Comparison of ENCODE assay signal across 18 cellular contexts in genomic region chr16:61926766-61927165, GRCh38.
DNase-seq lines count a peak whose midpoint lies in the region; ATAC-seq, FAIRE-seq and TF ChIP-seq lines count a peak whose summit lies in the region.
"Had no signal": no experiment of that assay in that cellular context is flagged by ENCODE, and none has a peak within 500 bp of the region (broad histone marks: within the 10 kb centered on the region; RNA-seq: fewer than 3 reads in every experiment).

No MANE protein-coding gene starts in this region.

- POLR2A ChIA-PET in A549 (lab: Yijun Ruan, JAX) (no interaction called here), SK-N-SH (lab: Yijun Ruan, JAX) (no interaction called here)

- CTCF ChIA-PET in A549 (lab: Yijun Ruan, JAX) = no interaction called here
- CTCF ChIA-PET in SK-N-SH (lab: Yijun Ruan, JAX) = no interaction called here

- DNase-seq in A549 (ENCODE audit: low read depth in 1 of 2, low spot score in 1 of 2) = no peak
- no peak for DNase-seq in H54 (ENCODE audit: insufficient read length, low spot score)
- peak; percentile 43 for DNase-seq in NCI-H2081 treated with DMSO at 0.1 percent for 48 hours (lab: John Stamatoyannopoulos, UW)
- DNase-seq in astrocyte of the spinal cord (ENCODE audit: low read depth, low spot score) = peak; percentile 8
- no peak for DNase-seq in activated naive CD4-positive, alpha-beta T cell treated with Interleukin-2 at 50 U/mL for 16 hours
- DNase-seq in GM13976 (ENCODE audit: low spot score) = no peak
- no peak for DNase-seq in SK-N-SH
- DNase-seq: amniotic stem cell; CD8-positive, alpha-beta T cell; heart right ventricle; lower lobe of right lung; NCI-H1694; RPMI8226; stimulated activated naive CD4-positive, alpha-beta T cell treated with Interleukin-2 at 50 U/mL for 16 hours had no signal

- TF ChIP-seq CTCF in A549 (IDR thresholded peaks at IDR 0.05) (no peak), astrocyte of the spinal cord (IDR thresholded peaks at IDR 0.05; ENCODE audit: low read depth, low read length) (no peak), GM13976 (IDR thresholded peaks at IDR 0.05; ENCODE audit: borderline replicate concordance, control extremely low read depth, extremely low read depth, insufficient read depth, missing control alignments) (no peak), SK-N-SH (IDR thresholded peaks at IDR 0.05) (no peak)

- WGBS in A549 (ENCODE audit: missing lambda C conversion rate) = 47% methylated on average over 3 of the region's 3 CpGs
- 45% methylated on average over 3 of the region's 3 CpGs for WGBS in SK-N-SH (ENCODE audit: low lambda C conversion rate)

- no peak overlapping the region for H2AFZ ChIP-seq in SK-N-SH (ENCODE audit: low read depth)

- in situ Hi-C loops in astrocyte of the spinal cord (cut with HindIII; ENCODE audit: low sequenced_read_pairs) = no loop called here
- in situ Hi-C loops in GM13976 (cut with MboI; ENCODE audit: low sequenced_read_pairs, unreplicated experiment) = no loop called here

- H3K4me3 ChIP-seq in A549 (no peak overlapping the region), astrocyte of the spinal cord (ENCODE audit: low read depth, low read length) (no peak overlapping the region), SK-N-SH (ENCODE audit: low read depth in 2 of 2, low read length in 1 of 2) (no peak overlapping the region)
- H3K4me3 ChIP-seq: heart right ventricle, lower lobe of right lung had no signal

- TF ChIP-seq RAD21 in A549 (conservative IDR thresholded peaks at IDR 0.05 in 1 of 2, IDR thresholded peaks at IDR 0.05 in 1 of 2) (no peak), SK-N-SH (IDR thresholded peaks at IDR 0.05; ENCODE audit: low read length) (no peak)

- TF ChIP-seq POLR2A in A549 (IDR thresholded peaks at IDR 0.05; ENCODE audit: low read length) = no peak
- TF ChIP-seq POLR2A in H54 (IDR thresholded peaks at IDR 0.05; ENCODE audit: low read depth, low read length) = no peak

- no peak for TF ChIP-seq EP300 in A549 (IDR thresholded peaks at IDR 0.05)
- TF ChIP-seq EP300 in SK-N-SH (IDR thresholded peaks at IDR 0.05; ENCODE audit: borderline replicate concordance in 1 of 2, low read depth in 1 of 2, low read length in 1 of 2) = no peak

- no peaks in the 10 kb centered on the region for H3K79me2 ChIP-seq in SK-N-SH (ENCODE audit: insufficient read depth)

- ATAC-seq in A549 (no peak), GM21360 (IDR thresholded peaks at IDR 0.05; ENCODE audit: unreplicated experiment) (no peak)
- ATAC-seq: activated CD4-positive, CD25-positive, alpha-beta regulatory T cell treated with anti-CD3 and anti-CD28 coated beads, Interleukin-2, amount 50 U/mL, for 24 hours; CD8-positive, alpha-beta T cell; heart right ventricle; lower lobe of right lung; sciatic nerve had no signal

- peaks cover 17% of the 10 kb centered on the region; the same call in 2 of the 3 replicates for H3K4me1 ChIP-seq in A549
- H3K4me1 ChIP-seq in SK-N-SH (ENCODE audit: control insufficient read depth in 1 of 2, insufficient read depth in 2 of 2, low read depth in 1 of 2, low read length in 1 of 2) = no peaks in the 10 kb centered on the region
- H3K4me1 ChIP-seq: heart right ventricle, lower lobe of right lung had no signal

- no peak overlapping the region for H3K9ac ChIP-seq in SK-N-SH

- peak overlapping the region; percentile 47; the same call in 1 of the 3 replicates for H3K4me2 ChIP-seq in A549
- H3K4me2 ChIP-seq in SK-N-SH = no peak overlapping the region

- H3K36me3 ChIP-seq in SK-N-SH (replicated peaks in 1 of 2; ENCODE audit: control insufficient read depth in 1 of 2, insufficient read depth in 2 of 2, low read length in 1 of 2) = no peaks in the 10 kb centered on the region
- H3K36me3 ChIP-seq: heart right ventricle, lower lobe of right lung had no signal

- no peaks in the 10 kb centered on the region for H3K9me2 ChIP-seq in SK-N-SH

- FAIRE-seq in A549 (lab: Jason Lieb, UNC) = no peak
- peak; percentile 38 for FAIRE-seq in H54 (lab: Jason Lieb, UNC)
- FAIRE-seq: GM19239 had no signal

- H3K27ac ChIP-seq in A549 (no peak overlapping the region), SK-N-SH (ENCODE audit: low read depth in 2 of 2, low read length in 1 of 2) (no peak overlapping the region)
- H3K27ac ChIP-seq: heart right ventricle, lower lobe of right lung had no signal

- no peaks in the 10 kb centered on the region for H3K27me3 ChIP-seq in SK-N-SH (ENCODE audit: insufficient read depth)
- H3K27me3 ChIP-seq: heart right ventricle had no signal

- H3F3A ChIP-seq in SK-N-SH (replicated peaks; ENCODE audit: insufficient read depth) = no peaks in the 10 kb centered on the region

- H3K9me3 ChIP-seq in A549 (no peaks in the 10 kb centered on the region), SK-N-SH (no peaks in the 10 kb centered on the region)
- H3K9me3 ChIP-seq: heart right ventricle, lower lobe of right lung had no signal

- H4K20me1 ChIP-seq in SK-N-SH (ENCODE audit: insufficient read depth) = no peaks in the 10 kb centered on the region

TF ChIP-seq in A549, 52 proteins besides CTCF, POLR2A, EP300 and RAD21:
- TF ChIP-seq CBX8 (IDR thresholded peaks at IDR 0.05) (no peak), ESRRA (IDR thresholded peaks at IDR 0.05; ENCODE audit: borderline replicate concordance, low read length) (no peak), JUN (IDR thresholded peaks at IDR 0.05) (no peak), FOSL2 (IDR thresholded peaks at IDR 0.05) (no peak), FOSL2 (CRISPR knock-in tag; IDR thresholded peaks at IDR 0.05) (peak; percentile 61), TP53 (CRISPR knock-in tag; IDR thresholded peaks at IDR 0.05) (no peak), MYC (IDR thresholded peaks at IDR 0.05; ENCODE audit: borderline replicate concordance, low read length) (no peak), CEBPB (IDR thresholded peaks at IDR 0.05) (no peak)
TF ChIP-seq in A549: peak in this region for 1.

TF ChIP-seq in SK-N-SH, 30 proteins besides CTCF, POLR2A, EP300 and RAD21:
- no peak for TF ChIP-seq JUND (IDR thresholded peaks at IDR 0.05)

Comparison
In these comparisons a context has a peak if more than half of its experiments do, and no peak if none do; other contexts are left out.
1. DNase-seq: peak in NCI-H2081 treated with DMSO at 0.1 percent for 48 hours (single experiment) and astrocyte of the spinal cord (single experiment); none in A549 (0 of 2), H54 (single experiment), activated naive CD4-positive, alpha-beta T cell treated with Interleukin-2 at 50 U/mL for 16 hours (single experiment), GM13976 (single experiment) and SK-N-SH (single experiment).